9 cellular contexts compared by ENCODE assay signal in the genomic region with DNA sequence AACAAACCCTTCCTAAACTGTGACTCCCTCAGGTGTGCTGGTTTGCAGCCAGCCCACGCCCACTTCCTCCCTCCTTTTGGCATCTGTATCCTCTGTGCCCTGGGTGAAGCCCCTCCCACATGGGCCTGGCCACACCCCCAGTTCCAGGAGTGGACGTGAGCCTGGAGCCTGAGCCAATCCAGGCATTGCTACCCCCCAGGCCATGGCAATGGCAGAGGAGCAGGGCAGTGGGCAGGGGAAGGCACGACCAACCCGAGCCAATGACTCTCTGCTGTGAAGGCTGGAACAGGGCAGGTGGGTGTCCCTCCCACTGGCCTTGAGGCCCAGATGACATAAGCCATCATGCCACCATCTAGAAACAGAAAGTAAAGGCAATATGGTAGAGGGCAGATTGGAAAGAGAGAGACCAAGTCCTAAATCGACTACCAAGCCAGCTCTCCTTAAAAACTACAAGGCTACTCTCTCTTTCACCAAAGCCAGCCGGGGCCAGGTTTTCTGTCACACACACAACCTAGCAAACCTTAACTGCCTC. TPM values are rescaled to one million over a fixed set of nuclear protein-coding genes. Genes with fewer than 3 reads are reported as not detected.
DNase-seq lines count a peak whose midpoint lies in the region; ATAC-seq and TF ChIP-seq lines count a peak whose summit lies in the region.
"Had no signal": no experiment of that assay in that cellular context is flagged by ENCODE, and none has a peak within 500 bp of the region (broad histone marks: within the 10 kb centered on the region; RNA-seq: fewer than 3 reads in every experiment).

No MANE protein-coding gene starts in this region.

- H2BK15ac ChIP-seq in neuronal stem cell (ENCODE audit: low read length) = no peak overlapping the region

- H3K4me3 ChIP-seq in neuronal stem cell (ENCODE audit: low read length in 2 of 2) = no peak overlapping the region
- H3K4me3 ChIP-seq: A549 had no signal

- H3K27me3 Mint-ChIP-seq in chondrocyte (ENCODE audit: low read depth) = no peaks in the 10 kb centered on the region

- H2BK12ac ChIP-seq in neuronal stem cell (ENCODE audit: low read length) = no peak overlapping the region

- peaks cover 2% of the 10 kb centered on the region for H3K79me1 ChIP-seq in neuronal stem cell (ENCODE audit: low read depth, low read length)

- H2AFZ ChIP-seq in neuronal stem cell (ENCODE audit: low read length) = no peak overlapping the region

- peaks cover 0 to 11% of the 10 kb centered on the region in 2 donors for H3K4me1 ChIP-seq in neuronal stem cell (ENCODE audit: control insufficient read depth in 2 of 2, insufficient read depth in 1 of 2, low read depth in 1 of 2, low read length in 2 of 2)

- no peak overlapping the region for H4K8ac ChIP-seq in neuronal stem cell (ENCODE audit: low read depth, low read length)

- peaks cover 66% of the 10 kb centered on the region for H3K4me1 Mint-ChIP-seq in chondrocyte (ENCODE audit: low read depth)

- H3K14ac ChIP-seq in neuronal stem cell (ENCODE audit: low read length) = peak overlapping the region; percentile 23

- H3K4me3 Mint-ChIP-seq in chondrocyte (ENCODE audit: unreplicated experiment) = no peak overlapping the region

- no peak overlapping the region for H3K27ac ChIP-seq in neuronal stem cell (replicated peaks; ENCODE audit: low read length)
- H3K27ac ChIP-seq: A549 had no signal

- H3K27me3 ChIP-seq in neuronal stem cell (ENCODE audit: control insufficient read depth in 3 of 3, insufficient read depth in 3 of 3, low read depth in 1 of 3, low read length in 3 of 3) = no peaks in the 10 kb centered on the region

- no peak overlapping the region for H3K4me2 ChIP-seq in neuronal stem cell (ENCODE audit: insufficient read depth, low read length, poor library complexity, severe bottlenecking)
- H3K4me2 ChIP-seq: A549 had no signal

- H3K9me3 ChIP-seq in neuronal stem cell (replicated peaks in 1 of 2; ENCODE audit: control insufficient read depth in 2 of 2, insufficient read depth in 1 of 2, low read depth in 1 of 2, low read length in 2 of 2) = peaks cover 3 to 6% of the 10 kb centered on the region in 2 donors

- no peak for ATAC-seq in HG03457 (IDR thresholded peaks at IDR 0.05; ENCODE audit: unreplicated experiment)

- peak overlapping the region; percentile 91 for H3K27ac Mint-ChIP-seq in chondrocyte (ENCODE audit: unreplicated experiment)

- H3K4ac ChIP-seq in neuronal stem cell (ENCODE audit: low read length) = no peak overlapping the region

- no peak for TF ChIP-seq CTCF in chondrocyte (IDR thresholded peaks at IDR 0.05)

- no peaks in the 10 kb centered on the region for H3K36me3 ChIP-seq in neuronal stem cell (replicated peaks in 1 of 2; ENCODE audit: control insufficient read depth in 2 of 2, insufficient read depth in 2 of 2, low read length in 2 of 2)

- H2AK5ac ChIP-seq in neuronal stem cell (ENCODE audit: low read depth, low read length) = peak overlapping the region; percentile 24

- H3K36me3 Mint-ChIP-seq in chondrocyte (ENCODE audit: low read depth) = peaks cover 3% of the 10 kb centered on the region

- H3K18ac ChIP-seq in neuronal stem cell (ENCODE audit: low read length) = no peak overlapping the region

- no peak overlapping the region for H4K91ac ChIP-seq in neuronal stem cell (ENCODE audit: low read depth, low read length, poor library complexity)

- peaks cover 8% of the 10 kb centered on the region for H3K9me3 Mint-ChIP-seq in chondrocyte (ENCODE audit: low read depth)

- peak overlapping the region; percentile 6 for H3K23ac ChIP-seq in neuronal stem cell (ENCODE audit: low read depth, low read length, poor library complexity)

- DNase-seq in NCI-H1105 (lab: John Stamatoyannopoulos, UW) = peak; percentile 27
- no peak for DNase-seq in NCI-H1105 treated with DMSO at 0.1 percent for 48 hours (lab: John Stamatoyannopoulos, UW)
- DNase-seq in HT-29 (ENCODE audit: low spot score) = peak; percentile 53
- no peak for DNase-seq in chondrocyte (ENCODE audit: low spot score)
- DNase-seq in neuronal stem cell (ENCODE audit: low spot score) = no peak
- DNase-seq in NCI-H2171 treated with DMSO at 0.1 percent for 48 hours (lab: John Stamatoyannopoulos, UW) = no peak
- DNase-seq in HPDE6-E6E7 (ENCODE audit: extremely low spot score) = no peak

- H3K9ac ChIP-seq in neuronal stem cell (ENCODE audit: low read depth, low read length, poor library complexity) = no peak overlapping the region

- no CpG with 5 or more reads among the region's 6 CpGs for WGBS in neuronal stem cell (ENCODE audit: extremely low coverage in 2 of 2, insufficient read length in 2 of 2, insufficient replicate concordance in 1 of 2), 2 donors

- no peak overlapping the region for H2BK120ac ChIP-seq in neuronal stem cell (ENCODE audit: low read depth, low read length)

- H2BK5ac ChIP-seq in neuronal stem cell (ENCODE audit: low read length) = no peak overlapping the region

RNA-seq across cellular contexts. Expression of gene FAM174B, which starts 18.6 kb away (rescaled TPM):
- 14.4 and 19.7 TPM in 2 replicates for total RNA-seq in HT-29 (2014; rRNA removed; shearing (Covaris generic))
- total RNA-seq in chondrocyte = 11.0 to 24.0 TPM (median 21.9 TPM) in 3 replicates
- polyA plus RNA-seq in neuronal stem cell (2013, experiment 1 of 2) = 5.8 TPM
- 5.7 TPM for polyA plus RNA-seq in neuronal stem cell (2013, experiment 2 of 2)

Comparison
In these comparisons a context has a peak if more than half of its experiments do, and no peak if none do; other contexts are left out.
1. DNase-seq: peak in NCI-H1105 (single experiment) and HT-29 (single experiment); none in NCI-H1105 treated with DMSO at 0.1 percent for 48 hours (single experiment), chondrocyte (single experiment), neuronal stem cell (single experiment), NCI-H2171 treated with DMSO at 0.1 percent for 48 hours (single experiment) and HPDE6-E6E7 (single experiment).